In the genomic region with DNA sequence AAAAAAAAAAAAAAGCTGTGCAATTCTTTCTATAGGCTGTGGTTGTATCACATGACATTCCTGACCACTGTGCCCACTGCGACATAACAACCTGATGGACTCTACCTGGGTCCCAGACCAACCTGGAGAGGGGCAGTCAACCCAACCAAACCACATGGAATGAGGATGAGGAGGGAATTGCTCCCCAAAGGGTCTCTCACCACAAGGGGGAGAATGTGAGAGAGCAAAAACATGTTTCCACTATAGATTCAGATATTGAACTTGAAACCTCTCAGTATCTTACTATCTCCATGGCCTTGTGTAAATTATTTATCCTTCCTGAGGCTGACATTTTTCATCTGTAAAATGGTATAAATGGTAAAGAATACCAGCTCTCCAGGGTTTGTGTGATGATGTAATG, we compare ENCODE assay signal across 23 cellular contexts.
DNase-seq lines count a peak whose midpoint lies in the region; ATAC-seq and TF ChIP-seq lines count a peak whose summit lies in the region.
"Had no signal": no experiment of that assay in that cellular context is flagged by ENCODE, and none has a peak within 500 bp of the region (broad histone marks: within the 10 kb centered on the region; RNA-seq: fewer than 3 reads in every experiment).

No MANE protein-coding gene starts in this region.

- DNase-seq in NCI-H82 (lab: John Stamatoyannopoulos, UW) (peak; percentile 10), NCI-H82 treated with DMSO at 0.1 percent for 48 hours (lab: John Stamatoyannopoulos, UW; ENCODE audit: unreplicated experiment) (no peak), choroid plexus epithelial cell (ENCODE audit: low read depth) (no peak), retinal pigment epithelial cell (ENCODE audit: low read depth) (no peak), SKM-1 treated with dmso at 0.1 percent for 144 hours (lab: John Stamatoyannopoulos, UW; ENCODE audit: unreplicated experiment) (no peak)
- DNase-seq in activated CD8-positive, alpha-beta memory T cell treated with anti-CD3 and anti-CD28 coated beads, Interleukin-2, amount 50 U/mL, for 48 hours = no peak
- DNase-seq: activated CD4-positive, alpha-beta T cell treated with anti-CD3 and anti-CD28 coated beads, Interleukin-2, amount 50 U/mL, for 1 hour; activated CD8-positive, alpha-beta memory T cell treated with anti-CD3 and anti-CD28 coated beads, Interleukin-2, amount 50 U/mL, for 4 hours; activated gamma-delta T cell; DMS153; foreskin keratinocyte; GF-D8; HCEC 1CT; kidney; NCI-H146; NCI-H69; right cardiac atrium; SHP77; stimulated activated CD8-positive, alpha-beta memory T cell treated with anti-CD3 and anti-CD28 coated beads, Interleukin-4, amount 100 ng/mL, for 48 hours; T-helper 1 cell had no signal

- H4K20me1 ChIP-seq in KMS-11 (ENCODE audit: insufficient read depth) = no peaks in the 10 kb centered on the region
- H4K20me1 ChIP-seq: BLaER1 treated with 17β-estradiol and CSF1 and Interleukin-3, amounts not matched to agents 10 nM and 100 nM had no signal

- H3K4me3 ChIP-seq in KMS-11 (IDR thresholded peaks at IDR 0.05; ENCODE audit: insufficient read depth, low read depth, low read length) = no peak overlapping the region
- H3K4me3 ChIP-seq in choroid plexus epithelial cell (ENCODE audit: low read depth, low read length) = no peak overlapping the region
- no peak overlapping the region for H3K4me3 ChIP-seq in retinal pigment epithelial cell (ENCODE audit: low read length)
- H3K4me3 ChIP-seq: BLaER1 treated with 17β-estradiol and CSF1 and Interleukin-3, amounts not matched to agents 10 nM and 100 nM had no signal

- no peaks in the 10 kb centered on the region for H3K79me2 ChIP-seq in KMS-11 (ENCODE audit: insufficient read depth, low read depth)

- H3K27ac ChIP-seq in KMS-11 = no peak overlapping the region
- H3K27ac ChIP-seq: BLaER1 treated with 17β-estradiol and CSF1 and Interleukin-3, amounts not matched to agents 10 nM and 100 nM; foreskin keratinocyte had no signal

- no peak overlapping the region for H2AFZ ChIP-seq in KMS-11 (ENCODE audit: low read depth)

- no peaks in the 10 kb centered on the region for H3K27me3 ChIP-seq in KMS-11 (ENCODE audit: insufficient read depth, low read depth)
- H3K27me3 ChIP-seq: BLaER1 treated with 17β-estradiol and CSF1 and Interleukin-3, amounts not matched to agents 10 nM and 100 nM had no signal

- ATAC-seq in HG03432 (IDR thresholded peaks at IDR 0.05; ENCODE audit: unreplicated experiment) = no peak
- ATAC-seq: foreskin keratinocyte, right cardiac atrium had no signal

- 0 out of 2 replicates have a peak, but pooled peaks have one; percentile 30 for TF ChIP-seq CTCF in KMS-11 (conservative IDR thresholded peaks at IDR 0.05; ENCODE audit: low read depth, low read length)
- TF ChIP-seq CTCF in choroid plexus epithelial cell (conservative IDR thresholded peaks at IDR 0.05; ENCODE audit: low read depth, low read length) = peak; percentile 18
- peak; percentile 10 for TF ChIP-seq CTCF in retinal pigment epithelial cell (conservative IDR thresholded peaks at IDR 0.05; ENCODE audit: low read depth, low read length)

- no peak overlapping the region for H3K4me2 ChIP-seq in KMS-11
- H3K4me2 ChIP-seq: BLaER1 treated with 17β-estradiol and CSF1 and Interleukin-3, amounts not matched to agents 10 nM and 100 nM had no signal

- no peak overlapping the region for H3K9ac ChIP-seq in KMS-11
- H3K9ac ChIP-seq: BLaER1 treated with 17β-estradiol and CSF1 and Interleukin-3, amounts not matched to agents 10 nM and 100 nM had no signal

- H3K4me1 ChIP-seq in KMS-11 (ENCODE audit: low read depth, poor library complexity, severe bottlenecking) = no peaks in the 10 kb centered on the region
- H3K4me1 ChIP-seq: BLaER1 treated with 17β-estradiol and CSF1 and Interleukin-3, amounts not matched to agents 10 nM and 100 nM; foreskin keratinocyte had no signal

- no peaks in the 10 kb centered on the region for H3K36me3 ChIP-seq in KMS-11 (ENCODE audit: insufficient read depth)
- H3K36me3 ChIP-seq: BLaER1 treated with 17β-estradiol and CSF1 and Interleukin-3, amounts not matched to agents 10 nM and 100 nM had no signal
